Comparison of ENCODE assay signal across 11 cellular contexts in the genomic region with DNA sequence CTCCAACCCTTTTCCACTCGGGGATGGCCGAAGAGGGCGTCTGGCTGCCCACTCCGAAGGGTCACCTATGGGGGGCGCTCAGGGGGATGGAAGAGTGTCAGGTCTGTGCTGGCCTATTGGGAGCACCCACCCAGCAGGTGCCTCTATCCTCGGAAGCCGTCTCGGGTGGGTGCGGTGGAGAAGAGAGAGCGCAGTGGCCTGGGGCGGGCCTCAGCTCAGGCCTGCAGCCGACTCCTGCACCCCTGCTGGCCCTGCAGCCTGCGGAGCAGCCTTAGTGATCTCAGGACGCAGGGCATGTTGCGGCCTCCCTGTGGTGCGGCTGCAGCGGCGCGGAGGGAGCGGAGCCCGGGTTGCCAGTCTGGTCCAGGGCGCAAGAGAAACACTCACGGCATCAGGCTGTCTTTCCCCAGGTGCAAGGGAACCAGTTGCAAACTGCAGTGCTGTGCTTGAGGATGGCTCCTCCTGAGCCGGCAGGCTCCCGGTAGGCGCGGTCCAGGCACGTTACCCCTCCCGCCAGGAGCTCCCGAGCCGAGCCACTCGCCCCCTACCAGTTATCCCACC. TPM values are rescaled to one million over a fixed set of nuclear protein-coding genes. Genes with fewer than 3 reads are reported as not detected.
DNase-seq lines count a peak whose midpoint lies in the region; ATAC-seq and TF ChIP-seq lines count a peak whose summit lies in the region.
"Had no signal": no experiment of that assay in that cellular context is flagged by ENCODE, and none has a peak within 500 bp of the region (broad histone marks: within the 10 kb centered on the region; RNA-seq: fewer than 3 reads in every experiment).

No MANE protein-coding gene starts in this region.

- no peak for ATAC-seq in GM21367 (IDR thresholded peaks at IDR 0.05; ENCODE audit: unreplicated experiment)

- H3K27ac Mint-ChIP-seq in activated CD4-positive, alpha-beta T cell treated with anti-CD3 and anti-CD28 coated beads, Interleukin-2, amount 10 ng/mL, durations not matched to agents 24 days and 14 days = peak overlapping the region; percentile 5
- H3K27ac Mint-ChIP-seq in activated CD4-positive, alpha-beta T cell treated with anti-CD3 and anti-CD28 coated beads, Interleukin-2, amount 10 ng/mL, durations not matched to agents 7 days and 5 days = no peak overlapping the region
- H3K27ac Mint-ChIP-seq in endothelial cell (ENCODE audit: unreplicated experiment) = no peak overlapping the region

- H3K27me3 Mint-ChIP-seq in activated CD4-positive, alpha-beta T cell treated with anti-CD3 and anti-CD28 coated beads, Interleukin-2, amount 10 ng/mL, durations not matched to agents 24 days and 14 days = peaks cover 57% of the 10 kb centered on the region
- peaks cover 58% of the 10 kb centered on the region for H3K27me3 Mint-ChIP-seq in activated CD4-positive, alpha-beta T cell treated with anti-CD3 and anti-CD28 coated beads, Interleukin-2, amount 10 ng/mL, durations not matched to agents 7 days and 5 days
- H3K27me3 Mint-ChIP-seq in endothelial cell (ENCODE audit: unreplicated experiment) = peaks cover 29% of the 10 kb centered on the region

- H3K27ac ChIP-seq in WERI-Rb-1 = no peak overlapping the region
- H3K27ac ChIP-seq in stomach = peak overlapping the region; percentile 85 to 93 (median 87)

- H3K9me3 ChIP-seq in WERI-Rb-1 (ENCODE audit: severe bottlenecking) (peaks cover 13% of the 10 kb centered on the region), stomach (no peaks in the 10 kb centered on the region)

- POLR2A ChIA-PET in activated CD4-positive, alpha-beta T cell treated with anti-CD3 and anti-CD28 coated beads, Interleukin-2, amount 10 ng/mL, durations not matched to agents 7 days and 5 days (lab: Charles Lee) = no interaction called here

- peaks cover 31 to 84% (median 58%) of the 10 kb centered on the region in 4 donors for H3K4me1 ChIP-seq in stomach

- TF ChIP-seq POLR2A in stomach (IDR thresholded peaks at IDR 0.05) = no peak

- intact Hi-C loops in activated CD4-positive, alpha-beta T cell treated with anti-CD3 and anti-CD28 coated beads, Interleukin-2, amount 10 ng/mL, durations not matched to agents 24 days and 14 days (cut with micrococcal nuclease) = loop anchor here (5.0 kb wide), 2 partner anchors 364 to 871 kb away; a partner anchor contains a TSS
- intact Hi-C loops in stomach (cut with DNase I; ENCODE audit: low total_unique reads) = no loop called here

- TF ChIP-seq CTCF in WERI-Rb-1 (IDR thresholded peaks at IDR 0.05; ENCODE audit: low read depth, low read length) (no peak), stomach (IDR thresholded peaks at IDR 0.05) (no peak), endothelial cell (IDR thresholded peaks at IDR 0.05; ENCODE audit: unreplicated experiment) (no peak)

- no peak for TF ChIP-seq EP300 in stomach (IDR thresholded peaks at IDR 0.05)

- peaks cover 69% of the 10 kb centered on the region for H3K27me3 ChIP-seq in WERI-Rb-1 (ENCODE audit: insufficient read depth, low read depth, severe bottlenecking)
- peaks cover 40 to 98% (median 88%) of the 10 kb centered on the region in 3 donors for H3K27me3 ChIP-seq in stomach

- H3K36me3 ChIP-seq in WERI-Rb-1 = peaks cover under 1% of the 10 kb centered on the region; the same call in 1 of the 2 replicates
- no peaks in the 10 kb centered on the region for H3K36me3 ChIP-seq in stomach

- CTCF ChIA-PET in activated CD4-positive, alpha-beta T cell treated with anti-CD3 and anti-CD28 coated beads, Interleukin-2, amount 10 ng/mL, durations not matched to agents 7 days and 5 days (lab: Charles Lee) = no interaction called here

- H3K36me3 Mint-ChIP-seq in activated CD4-positive, alpha-beta T cell treated with anti-CD3 and anti-CD28 coated beads, Interleukin-2, amount 10 ng/mL, durations not matched to agents 24 days and 14 days (ENCODE audit: low read depth) = peaks cover 10% of the 10 kb centered on the region
- peaks cover 3% of the 10 kb centered on the region for H3K36me3 Mint-ChIP-seq in activated CD4-positive, alpha-beta T cell treated with anti-CD3 and anti-CD28 coated beads, Interleukin-2, amount 10 ng/mL, durations not matched to agents 7 days and 5 days (ENCODE audit: low read depth)
- H3K36me3 Mint-ChIP-seq in endothelial cell (ENCODE audit: low read depth, unreplicated experiment) = peaks cover 7% of the 10 kb centered on the region

- H3K4me1 Mint-ChIP-seq in activated CD4-positive, alpha-beta T cell treated with anti-CD3 and anti-CD28 coated beads, Interleukin-2, amount 10 ng/mL, durations not matched to agents 24 days and 14 days = peaks cover 3% of the 10 kb centered on the region
- peaks cover 8% of the 10 kb centered on the region for H3K4me1 Mint-ChIP-seq in activated CD4-positive, alpha-beta T cell treated with anti-CD3 and anti-CD28 coated beads, Interleukin-2, amount 10 ng/mL, durations not matched to agents 7 days and 5 days
- peaks cover 13% of the 10 kb centered on the region for H3K4me1 Mint-ChIP-seq in endothelial cell (ENCODE audit: unreplicated experiment)

- H3K4me3 ChIP-seq in WERI-Rb-1 (ENCODE audit: low read depth, low read length) (peak overlapping the region; percentile 55), iPS-11a (ENCODE audit: low read depth, low read length) (peak overlapping the region; percentile 69), stomach (peak overlapping the region; percentile 42 to 68 (median 50))

- H3K9me3 Mint-ChIP-seq in activated CD4-positive, alpha-beta T cell treated with anti-CD3 and anti-CD28 coated beads, Interleukin-2, amount 10 ng/mL, durations not matched to agents 24 days and 14 days = peaks cover 14% of the 10 kb centered on the region
- no peaks in the 10 kb centered on the region for H3K9me3 Mint-ChIP-seq in activated CD4-positive, alpha-beta T cell treated with anti-CD3 and anti-CD28 coated beads, Interleukin-2, amount 10 ng/mL, durations not matched to agents 7 days and 5 days
- no peaks in the 10 kb centered on the region for H3K9me3 Mint-ChIP-seq in endothelial cell (ENCODE audit: unreplicated experiment)

- H3K4me3 Mint-ChIP-seq in activated CD4-positive, alpha-beta T cell treated with anti-CD3 and anti-CD28 coated beads, Interleukin-2, amount 10 ng/mL, durations not matched to agents 24 days and 14 days = no peak overlapping the region
- H3K4me3 Mint-ChIP-seq in activated CD4-positive, alpha-beta T cell treated with anti-CD3 and anti-CD28 coated beads, Interleukin-2, amount 10 ng/mL, durations not matched to agents 7 days and 5 days = no peak overlapping the region
- no peak overlapping the region for H3K4me3 Mint-ChIP-seq in endothelial cell (ENCODE audit: unreplicated experiment)
- H3K4me3 Mint-ChIP-seq: central memory CD8-positive, alpha-beta T cell had no signal

- 2 to 17% (median 5%) methylated on average over 17 to 32 of the region's 32 CpGs for WGBS in stomach, 5 donors

- peak; percentile 47 for DNase-seq in activated CD4-positive, alpha-beta T cell treated with anti-CD3 and anti-CD28 coated beads, Interleukin-2, amount 10 ng/mL, durations not matched to agents 24 days and 14 days
- DNase-seq in activated CD4-positive, alpha-beta T cell treated with anti-CD3 and anti-CD28 coated beads, Interleukin-2, amount 10 ng/mL, durations not matched to agents 7 days and 5 days = no peak
- DNase-seq in WERI-Rb-1 = peak; percentile 45
- DNase-seq in stomach = peak; percentile 46
- no peak for DNase-seq in endothelial cell (ENCODE audit: low spot score)
- DNase-seq in hepatic stellate cell (ENCODE audit: low spot score) = no peak
- DNase-seq: NCI-H2227 treated with DMSO at 0.1 percent for 48 hours; stimulated activated CD8-positive, alpha-beta memory T cell treated with anti-CD3 and anti-CD28 coated beads, Interleukin-4, amount 100 ng/mL, for 48 hours had no signal

RNA-seq across cellular contexts. Expression of a gene that starts 1.5 kb away (rescaled TPM):
- total RNA-seq in activated CD4-positive, alpha-beta T cell treated with anti-CD3 and anti-CD28 coated beads, Interleukin-2, amount 10 ng/mL, durations not matched to agents 24 days and 14 days = not detected in 2 replicates
- not detected for total RNA-seq in activated CD4-positive, alpha-beta T cell treated with anti-CD3 and anti-CD28 coated beads, Interleukin-2, amount 10 ng/mL, durations not matched to agents 7 days and 5 days
- total RNA-seq in stomach (100 to 1,000 TPM in 1 of 5 donors, 10 to 100 TPM in 2, 1 to 10 TPM in 1, not detected in 1; 7.0 to 143 (median 40.7) TPM), endothelial cell (ENCODE audit: unreplicated experiment) (0.72 TPM)
- 1 to 10 TPM; 7.0 to 8.6 (median 8.2) TPM for polyA plus RNA-seq in stomach

Comparison
In these comparisons a context has a peak if more than half of its experiments do, and no peak if none do; other contexts are left out.
1. DNase-seq: peak in activated CD4-positive, alpha-beta T cell treated with anti-CD3 and anti-CD28 coated beads, Interleukin-2, amount 10 ng/mL, durations not matched to agents 24 days and 14 days (single experiment), WERI-Rb-1 (single experiment) and stomach (single experiment); none in activated CD4-positive, alpha-beta T cell treated with anti-CD3 and anti-CD28 coated beads, Interleukin-2, amount 10 ng/mL, durations not matched to agents 7 days and 5 days (single experiment), endothelial cell (single experiment) and hepatic stellate cell (single experiment).
2. Peak in every context shown above with its lines, with median percentiles within 50 percentile points of each other: H3K4me3 ChIP-seq.